In the genomic region with DNA sequence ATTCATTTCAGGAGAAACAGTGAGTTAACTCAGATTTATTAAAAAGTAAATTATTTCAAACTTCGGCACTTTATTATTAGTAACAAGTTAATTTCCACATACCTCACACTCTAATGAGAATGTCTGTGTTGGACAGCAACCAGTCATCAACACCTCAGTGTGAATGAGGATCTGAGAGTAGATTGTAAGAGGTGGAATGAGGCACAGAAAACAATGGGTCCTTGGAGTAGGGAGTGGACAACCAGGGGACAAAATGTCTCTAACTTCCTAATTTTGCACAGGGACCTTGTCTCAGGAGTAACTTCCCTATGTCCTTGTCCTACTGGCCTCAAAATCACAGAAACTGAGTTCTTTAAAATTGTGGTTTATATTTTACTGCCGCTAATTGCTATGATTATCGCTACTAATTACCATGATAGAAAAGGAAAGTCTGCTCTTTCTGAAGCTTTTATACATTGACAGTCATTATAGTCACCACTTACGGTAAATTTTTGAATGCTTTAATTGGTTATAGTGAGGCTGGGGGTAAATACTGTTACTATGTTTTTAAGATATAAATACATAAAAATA, we compare ENCODE assay signal across 20 cellular contexts.
DNase-seq lines count a peak whose midpoint lies in the region; ATAC-seq and TF ChIP-seq lines count a peak whose summit lies in the region.
"Had no signal": no experiment of that assay in that cellular context is flagged by ENCODE, and none has a peak within 500 bp of the region (broad histone marks: within the 10 kb centered on the region; RNA-seq: fewer than 3 reads in every experiment).

No MANE protein-coding gene starts in this region.

- no peaks in the 10 kb centered on the region for H3K27me3 ChIP-seq in testis
- H3K27me3 ChIP-seq: BLaER1 treated with 17β-estradiol and CSF1 and Interleukin-3, amounts not matched to agents 10 nM and 100 nM; MG63 had no signal

- H3K27ac ChIP-seq in testis, result no peak overlapping the region
- H3K27ac ChIP-seq: A549; BLaER1 treated with 17β-estradiol and CSF1 and Interleukin-3, amounts not matched to agents 10 nM and 100 nM; RWPE1 had no signal

- H3K9me3 ChIP-seq in testis, result no peaks in the 10 kb centered on the region
- H3K9me3 ChIP-seq: A549; BLaER1 treated with 17β-estradiol and CSF1 and Interleukin-3, amounts not matched to agents 10 nM and 100 nM; MG63 had no signal

- TF ChIP-seq POLR2A in testis (IDR thresholded peaks at IDR 0.05), result no peak

- no peak for TF ChIP-seq CTCF in GM12865 (IDR thresholded peaks at IDR 0.05; ENCODE audit: insufficient read depth, low read depth, low read length, missing control alignments)
- no peak for TF ChIP-seq CTCF in testis (IDR thresholded peaks at IDR 0.05)

- H3K4me1 ChIP-seq in testis, result no peaks in the 10 kb centered on the region
- H3K4me1 ChIP-seq: A549 had no signal

- no peak for ATAC-seq in HG02840 (IDR thresholded peaks at IDR 0.05; ENCODE audit: low FRiP score, unreplicated experiment)
- ATAC-seq: A549, PC-3 had no signal

- 90% methylated on average over 4 of the region's 4 CpGs for WGBS in testis, 2 donors

- intact Hi-C loops in testis (cut with DNase I; ENCODE audit: low total_unique reads), result no loop called here

- no peaks in the 10 kb centered on the region for H3K36me3 ChIP-seq in testis (ENCODE audit: low read depth, missing control alignments)
- H3K36me3 ChIP-seq: BLaER1 treated with 17β-estradiol and CSF1 and Interleukin-3, amounts not matched to agents 10 nM and 100 nM; MG63 had no signal

- DNase-seq in GM12865 (ENCODE audit: low read depth) (peak; percentile 16), NCI-H1105 treated with DMSO at 0.1 percent for 48 hours (lab: John Stamatoyannopoulos, UW) (peak; percentile 82), NCI-H2081 (lab: John Stamatoyannopoulos, UW) (peak; percentile 65 to 76), NCI-H748 treated with DMSO at 0.1 percent for 48 hours (lab: John Stamatoyannopoulos, UW) (peak; percentile 79), testis (no peak), hepatic stellate cell (ENCODE audit: low spot score) (no peak)
- DNase-seq in stimulated activated CD4-positive, alpha-beta T cell treated with anti-CD3 and anti-CD28 coated beads, Interleukin-2, amount 100 ng/mL, for 24 hours, result no peak
- DNase-seq: EL; H7; Karpas-422; MG63; NCI-H1092; NCI-H2171 treated with DMSO at 0.1 percent for 48 hours; NCI-H524; NK-92 treated with Interleukin-12 subunit alpha and Interleukin-12 subunit beta, amount 100 ng/mL, for 24 hours; PC-3 had no signal

- H3K4me3 ChIP-seq in GM12865 (ENCODE audit: low read depth, low read length) (no peak overlapping the region), testis (no peak overlapping the region)
- H3K4me3 ChIP-seq: A549; BLaER1 treated with 17β-estradiol and CSF1 and Interleukin-3, amounts not matched to agents 10 nM and 100 nM; MG63 had no signal

Comparison
In these comparisons a context has a peak if more than half of its experiments do, and no peak if none do; other contexts are left out.
1. DNase-seq: peak in GM12865 (single experiment), NCI-H1105 treated with DMSO at 0.1 percent for 48 hours (single experiment), NCI-H2081 (2 of 2) and NCI-H748 treated with DMSO at 0.1 percent for 48 hours (single experiment); none in testis (single experiment), hepatic stellate cell (single experiment) and stimulated activated CD4-positive, alpha-beta T cell treated with anti-CD3 and anti-CD28 coated beads, Interleukin-2, amount 100 ng/mL, for 24 hours (0 of 2).